11 cellular contexts compared by ENCODE assay signal in genomic region chr1:67834246-67834877, GRCh38. TPM values are rescaled to one million over a fixed set of nuclear protein-coding genes. Genes with fewer than 3 reads are reported as not detected.
A peak's percentile ranks its signal among the peaks of the same experiment; 100 is the strongest.
DNase-seq lines count a peak whose midpoint lies in the region; ATAC-seq and TF ChIP-seq lines count a peak whose summit lies in the region.
"Had no signal": no experiment of that assay in that cellular context is flagged by ENCODE, and none has a peak within 500 bp of the region (broad histone marks: within the 10 kb centered on the region; RNA-seq: fewer than 3 reads in every experiment).

No MANE protein-coding gene starts in this region.

- no peak overlapping the region for H2BK12ac ChIP-seq in mesenchymal stem cell (ENCODE audit: low read length in 2 of 2)

- no peak overlapping the region for H3K23ac ChIP-seq in mesenchymal stem cell (ENCODE audit: low read length in 2 of 2)

- intact Hi-C loops in uterus (cut with DNase I; ENCODE audit: low total_unique reads), result no loop called here
- intact Hi-C loops in OCI-LY7 (cut with micrococcal nuclease; ENCODE audit: unreplicated experiment), result no loop called here

- H3K9me3 Mint-ChIP-seq in activated CD8-positive, alpha-beta T cell treated with anti-CD3 and anti-CD28 coated beads, Interleukin-2, amount 10 ng/mL, durations not matched to agents 7 days and 5 days (ENCODE audit: insufficient read depth), result no peaks in the 10 kb centered on the region
- H3K9me3 Mint-ChIP-seq: stimulated activated naive B cell treated with anti-CD40 and anti-IgM and Interleukin-4, amounts not matched to agents 10 μg/mL and 1 μg/mL and 100 μg/mL, for 72 hours had no signal

- 100% methylated on average over 4 of the region's 4 CpGs for WGBS in SK-N-SH (ENCODE audit: low lambda C conversion rate)
- 89% methylated on average over 2 of the region's 4 CpGs for WGBS in mesenchymal stem cell

- H2AFZ ChIP-seq in SK-N-SH (ENCODE audit: low read depth), result no peak overlapping the region
- no peak overlapping the region for H2AFZ ChIP-seq in mesenchymal stem cell (ENCODE audit: low read depth, low read length)
- no peak overlapping the region for H2AFZ ChIP-seq in OCI-LY7 (ENCODE audit: low read length)

- no peak overlapping the region for H2BK5ac ChIP-seq in mesenchymal stem cell (ENCODE audit: low read depth, low read length, poor library complexity, severe bottlenecking)

- H3K9me2 ChIP-seq in SK-N-SH (no peaks in the 10 kb centered on the region), OCI-LY7 (ENCODE audit: insufficient read depth, low read length) (no peaks in the 10 kb centered on the region)

- peaks cover 4% of the 10 kb centered on the region for H3K79me1 ChIP-seq in mesenchymal stem cell (replicated peaks; ENCODE audit: low read length, poor library complexity, severe bottlenecking)

- H3K14ac ChIP-seq in mesenchymal stem cell (ENCODE audit: low read length in 2 of 2), result no peak overlapping the region

- H3K4me3 ChIP-seq in SK-N-SH (ENCODE audit: low read depth in 2 of 2, low read length in 1 of 2) (no peak overlapping the region), mesenchymal stem cell (ENCODE audit: insufficient read depth in 1 of 2, low read depth in 1 of 2, low read length in 2 of 2) (peak overlapping the region in 1 of 2 experiments; percentile 84), uterus (no peak overlapping the region), OCI-LY7 (ENCODE audit: low read depth, low read length, poor library complexity, severe bottlenecking) (no peak overlapping the region)

- no peak for TF ChIP-seq EP300 in SK-N-SH (IDR thresholded peaks at IDR 0.05; ENCODE audit: borderline replicate concordance in 1 of 2, low read depth in 1 of 2, low read length in 1 of 2)

- peaks cover 26% of the 10 kb centered on the region for H3K4me1 Mint-ChIP-seq in activated CD8-positive, alpha-beta T cell treated with anti-CD3 and anti-CD28 coated beads, Interleukin-2, amount 10 ng/mL, durations not matched to agents 7 days and 5 days (ENCODE audit: low read depth)

- H3K4me2 ChIP-seq in SK-N-SH (0 out of 2 replicates have a peak overlapping the region, but pooled peaks have one; percentile 88), mesenchymal stem cell (ENCODE audit: low read length, poor library complexity, severe bottlenecking) (no peak overlapping the region), OCI-LY7 (ENCODE audit: low read length) (no peak overlapping the region)

- H3F3A ChIP-seq in SK-N-SH (replicated peaks; ENCODE audit: insufficient read depth), result peaks cover 7% of the 10 kb centered on the region

- CTCF ChIA-PET in SK-N-SH (lab: Yijun Ruan, JAX) (interaction anchor here (1.0 to 5.7 kb wide), 5 partner anchors 14 to 299 kb away, joined by 3 to 26 read pairs (median 4); no protein-coding TSS in a partner anchor), OCI-LY7 (lab: Charles Lee; ENCODE audit: unreplicated experiment) (no interaction called here)
- CTCF ChIA-PET in activated CD8-positive, alpha-beta T cell treated with anti-CD3 and anti-CD28 coated beads, Interleukin-2, amount 10 ng/mL, durations not matched to agents 7 days and 5 days (lab: Charles Lee), result interaction anchor here (0.6 to 0.8 kb wide), 2 partner anchors 16 to 299 kb away, joined by 3 read pairs; no protein-coding TSS in a partner anchor

- no peak overlapping the region for H2BK15ac ChIP-seq in mesenchymal stem cell (ENCODE audit: low read depth, poor library complexity, severe bottlenecking)

- no peak overlapping the region for H3K4me3 Mint-ChIP-seq in activated CD8-positive, alpha-beta T cell treated with anti-CD3 and anti-CD28 coated beads, Interleukin-2, amount 10 ng/mL, durations not matched to agents 7 days and 5 days

- DNase-seq in SK-N-SH (no peak), mesenchymal stem cell (no peak), uterus (no peak), DMS114 treated with DMSO at 0.1 percent for 48 hours (lab: John Stamatoyannopoulos, UW; ENCODE audit: unreplicated experiment) (no peak), OCI-LY7 (ENCODE audit: low spot score) (no peak)
- DNase-seq in activated CD8-positive, alpha-beta T cell treated with anti-CD3 and anti-CD28 coated beads, Interleukin-2, amount 10 ng/mL, durations not matched to agents 7 days and 5 days, result peak; percentile 36
- DNase-seq in activated T-cell treated with anti-CD3 and anti-CD28 coated beads, Interleukin-2, amount 50 U/mL, for 1 hour, result no peak
- DNase-seq: left ventricle myocardium superior; Peyer's patch; stimulated activated naive B cell treated with anti-CD40 and anti-IgM and Interleukin-4, amounts not matched to agents 10 μg/mL and 1 μg/mL and 100 μg/mL, for 72 hours had no signal

- no peaks in the 10 kb centered on the region for H3K27me3 ChIP-seq in SK-N-SH (ENCODE audit: insufficient read depth)
- H3K27me3 ChIP-seq in mesenchymal stem cell (ENCODE audit: control insufficient read depth in 1 of 2, insufficient read depth in 1 of 2, low read length in 2 of 2), result no peaks in the 10 kb centered on the region
- H3K27me3 ChIP-seq in uterus, result no peaks in the 10 kb centered on the region
- H3K27me3 ChIP-seq: Peyer's patch had no signal

- no peak overlapping the region for H2AK5ac ChIP-seq in mesenchymal stem cell (ENCODE audit: low read length, severe bottlenecking)

- H2BK120ac ChIP-seq in mesenchymal stem cell (ENCODE audit: low read depth, low read length), result no peak overlapping the region

- H3K9ac ChIP-seq in SK-N-SH, result no peak overlapping the region
- H3K9ac ChIP-seq in mesenchymal stem cell (ENCODE audit: low read length), result peak overlapping the region; percentile 99

- H3K27ac ChIP-seq in SK-N-SH (ENCODE audit: low read depth in 2 of 2, low read length in 1 of 2), result no peak overlapping the region
- no peak overlapping the region for H3K27ac ChIP-seq in mesenchymal stem cell (ENCODE audit: low read length, poor library complexity, severe bottlenecking)
- peak overlapping the region; percentile 87 to 93 for H3K27ac ChIP-seq in uterus
- H3K27ac ChIP-seq in OCI-LY7 (ENCODE audit: low read depth, low read length, poor library complexity, severe bottlenecking), result no peak overlapping the region

- no peak overlapping the region for H3K18ac ChIP-seq in mesenchymal stem cell (ENCODE audit: low read depth in 1 of 2, low read length in 2 of 2)

- POLR2A ChIA-PET in SK-N-SH (lab: Yijun Ruan, JAX) (no interaction called here), OCI-LY7 (lab: Charles Lee) (interaction anchor here (0.6 kb wide), 1 partner anchor 492 kb away, joined by 4 read pairs; no protein-coding TSS in a partner anchor)
- POLR2A ChIA-PET in activated CD8-positive, alpha-beta T cell treated with anti-CD3 and anti-CD28 coated beads, Interleukin-2, amount 10 ng/mL, durations not matched to agents 7 days and 5 days (lab: Charles Lee), result no interaction called here

- H3K4ac ChIP-seq in mesenchymal stem cell (ENCODE audit: low read depth in 1 of 2, low read length in 2 of 2), result no peak overlapping the region

- no peak overlapping the region for H3K27ac Mint-ChIP-seq in activated CD8-positive, alpha-beta T cell treated with anti-CD3 and anti-CD28 coated beads, Interleukin-2, amount 10 ng/mL, durations not matched to agents 7 days and 5 days
- H3K27ac Mint-ChIP-seq: stimulated activated naive B cell treated with anti-CD40 and anti-IgM and Interleukin-4, amounts not matched to agents 10 μg/mL and 1 μg/mL and 100 μg/mL, for 72 hours had no signal

- no peaks in the 10 kb centered on the region for H3K36me3 Mint-ChIP-seq in activated CD8-positive, alpha-beta T cell treated with anti-CD3 and anti-CD28 coated beads, Interleukin-2, amount 10 ng/mL, durations not matched to agents 7 days and 5 days (ENCODE audit: low read depth)

- H4K8ac ChIP-seq in mesenchymal stem cell (ENCODE audit: low read length), result no peak overlapping the region

- no peak for TF ChIP-seq RAD21 in SK-N-SH (IDR thresholded peaks at IDR 0.05; ENCODE audit: low read length)

- no peak for ATAC-seq in SK-N-SH treated with all-trans-retinoic acid at 6 μM for 48 hours
- ATAC-seq in activated CD8-positive, alpha-beta T cell treated with anti-CD3 and anti-CD28 coated beads, Interleukin-2, amount 10 ng/mL, durations not matched to agents 7 days and 5 days, result peak; percentile 12

- H3K36me3 ChIP-seq in SK-N-SH (replicated peaks in 1 of 2; ENCODE audit: control insufficient read depth in 1 of 2, insufficient read depth in 2 of 2, low read length in 1 of 2) (peaks cover under 1 to 7% of the 10 kb centered on the region in 2 experiments), mesenchymal stem cell (ENCODE audit: control insufficient read depth in 1 of 2, insufficient read depth in 2 of 2, low read depth in 1 of 2, low read length in 2 of 2) (peaks cover 0 to 4% of the 10 kb centered on the region in 2 experiments), uterus (no peaks in the 10 kb centered on the region), OCI-LY7 (ENCODE audit: insufficient read depth, low read length) (no peaks in the 10 kb centered on the region)
- H3K36me3 ChIP-seq: Peyer's patch had no signal

- peaks cover 61% of the 10 kb centered on the region for H3K27me3 Mint-ChIP-seq in activated CD8-positive, alpha-beta T cell treated with anti-CD3 and anti-CD28 coated beads, Interleukin-2, amount 10 ng/mL, durations not matched to agents 7 days and 5 days (ENCODE audit: low read depth)

- TF ChIP-seq POLR2A in uterus (IDR thresholded peaks at IDR 0.05), result no peak

- H3K9me3 ChIP-seq in SK-N-SH (no peaks in the 10 kb centered on the region), mesenchymal stem cell (ENCODE audit: control insufficient read depth, low read length) (no peaks in the 10 kb centered on the region), uterus (no peaks in the 10 kb centered on the region), OCI-LY7 (ENCODE audit: low read length) (no peaks in the 10 kb centered on the region)
- H3K9me3 ChIP-seq: Peyer's patch had no signal

- H3K79me2 ChIP-seq in SK-N-SH (ENCODE audit: insufficient read depth) (peaks cover 47% of the 10 kb centered on the region), OCI-LY7 (ENCODE audit: insufficient read depth, low read depth, low read length) (no peaks in the 10 kb centered on the region)

- H3K4me1 ChIP-seq in SK-N-SH (ENCODE audit: control insufficient read depth in 1 of 2, insufficient read depth in 2 of 2, low read depth in 1 of 2, low read length in 1 of 2), result peaks cover 7 to 37% of the 10 kb centered on the region in 2 experiments; a peak in 3 of 4 replicates
- H3K4me1 ChIP-seq in mesenchymal stem cell (ENCODE audit: control insufficient read depth, insufficient read depth, low read depth, low read length), result peaks cover 13% of the 10 kb centered on the region
- H3K4me1 ChIP-seq in uterus, result no peaks in the 10 kb centered on the region
- no peaks in the 10 kb centered on the region for H3K4me1 ChIP-seq in OCI-LY7 (ENCODE audit: insufficient read depth, low read length, poor library complexity, severe bottlenecking)

- no TSS peak for BruUV-seq in OCI-LY7 (replicated peaks; lab: Mats Ljungman, UMichigan)

- H4K91ac ChIP-seq in mesenchymal stem cell (ENCODE audit: low read length), result no peak overlapping the region

- no peak for TF ChIP-seq CTCF in SK-N-SH (IDR thresholded peaks at IDR 0.05)
- TF ChIP-seq CTCF in uterus (IDR thresholded peaks at IDR 0.05), result no peak
- TF ChIP-seq CTCF in OCI-LY7 (conservative IDR thresholded peaks at IDR 0.05; ENCODE audit: low read length), result no peak

- H4K20me1 ChIP-seq in SK-N-SH (ENCODE audit: insufficient read depth) (peaks cover 5% of the 10 kb centered on the region), OCI-LY7 (ENCODE audit: insufficient read depth, low read length) (no peaks in the 10 kb centered on the region)

RNA-seq across cellular contexts. Expression of gene GNG12, which starts 1.1 kb away (rescaled TPM):
- polyA plus RNA-seq in SK-N-SH (2012; rRNA removed), result 41.2 and 56.1 TPM in 2 replicates
- 64.5 and 77.0 TPM in 2 replicates for polyA plus RNA-seq in SK-N-SH (2012; cell fraction: cytosol; rRNA removed)
- polyA plus RNA-seq in SK-N-SH (2012; cell fraction: nucleus; rRNA removed), result 15.4 and 30.0 TPM in 2 replicates
- not detected for total RNA-seq in activated CD8-positive, alpha-beta T cell treated with anti-CD3 and anti-CD28 coated beads, Interleukin-2, amount 10 ng/mL, durations not matched to agents 7 days and 5 days
- 110 TPM for polyA plus RNA-seq in mesenchymal stem cell (2013, experiment 1 of 2)
- polyA plus RNA-seq in mesenchymal stem cell (2013, experiment 2 of 2), result 106 TPM
- total RNA-seq in uterus, result 100 to 1,000 TPM in 3 of 4 donors, 10 to 100 TPM in 1; 45.3 to 179 (median 120) TPM
- not detected in 2 replicates for total RNA-seq in OCI-LY7 (2014; rRNA removed; shearing (Covaris generic))
- 0.10 TPM in 1 of 2 replicates, not detected in the other for total RNA-seq in OCI-LY7 (2022)

Comparison
In these comparisons a context has a peak if more than half of its experiments do, and no peak if none do; other contexts are left out.
1. H3K27ac ChIP-seq: peak in uterus (2 of 2); none in SK-N-SH (0 of 2), mesenchymal stem cell (single experiment) and OCI-LY7 (single experiment).
2. RNA of gene GNG12, which starts 1.1 kb away (total RNA-seq): 45.3 to 179 TPM in uterus; 0.10 TPM in OCI-LY7 and not detected in activated CD8-positive, alpha-beta T cell treated with anti-CD3 and anti-CD28 coated beads, Interleukin-2, amount 10 ng/mL, durations not matched to agents 7 days and 5 days; every median in the first group is over 10 times any median in the second.